8 cellular contexts compared by ENCODE assay signal in the genomic region with DNA sequence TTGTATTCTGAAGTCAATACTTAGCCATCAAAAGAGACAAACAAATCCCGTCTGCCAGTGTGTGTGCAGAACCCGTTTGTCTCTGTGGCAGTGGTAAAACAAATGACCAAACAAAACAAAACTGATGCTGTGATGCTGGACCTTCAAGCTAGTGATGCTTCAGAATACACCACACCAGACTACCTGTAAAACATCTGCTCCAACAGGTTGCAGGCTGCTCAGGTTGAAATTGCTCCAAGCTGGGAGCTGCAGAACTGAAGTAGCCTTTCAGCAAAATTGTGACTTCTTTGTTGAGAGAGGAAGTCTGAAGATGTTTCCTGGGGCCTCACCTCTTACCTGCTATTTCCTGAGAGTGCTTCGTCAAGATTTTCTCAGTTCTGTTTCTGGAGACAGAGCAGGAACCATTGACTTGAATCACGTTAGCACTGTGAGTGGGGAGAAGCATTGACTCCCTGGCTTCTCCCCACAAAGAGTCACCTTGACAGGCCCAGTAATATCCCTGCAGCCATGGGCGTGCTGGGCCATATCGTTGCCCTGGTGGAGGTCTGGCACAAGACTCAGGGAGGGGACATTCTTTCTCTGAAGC.
DNase-seq lines count a peak whose midpoint lies in the region; ATAC-seq and TF ChIP-seq lines count a peak whose summit lies in the region.

No MANE protein-coding gene starts in this region.

- ATAC-seq in GM18873 (IDR thresholded peaks at IDR 0.05; ENCODE audit: low FRiP score, unreplicated experiment): peak; percentile 68
- peak; percentile 81 for ATAC-seq in HG02870 (IDR thresholded peaks at IDR 0.05; ENCODE audit: unreplicated experiment)
- peak; percentile 64 for ATAC-seq in activated B cell treated with CpG ODN at 0.5 μM for 24 hours (ENCODE audit: low read depth)

- no peak for TF ChIP-seq EP300 in stomach (IDR thresholded peaks at IDR 0.05)

- H3K4me3 ChIP-seq in BLaER1 treated with 17β-estradiol and CSF1 and Interleukin-3, amounts not matched to agents 10 nM and 100 nM: no peak overlapping the region
- H3K4me3 ChIP-seq in stomach: no peak overlapping the region

- H3K9me3 ChIP-seq in BLaER1 treated with 17β-estradiol and CSF1 and Interleukin-3, amounts not matched to agents 10 nM and 100 nM (replicated peaks in 1 of 11): no peaks in the 10 kb centered on the region
- no peaks in the 10 kb centered on the region for H3K9me3 ChIP-seq in stomach

- H3K4me1 ChIP-seq in BLaER1 treated with 17β-estradiol and CSF1 and Interleukin-3, amounts not matched to agents 10 nM and 100 nM: peaks cover 0 to 15% (median 12%) of the 10 kb centered on the region in 10 experiments; a peak in 13 of 20 replicates
- H3K4me1 ChIP-seq in stomach: no peaks in the 10 kb centered on the region

- CTCF ChIA-PET in activated B cell treated with CpG ODN at 0.5 μM for 24 hours (lab: Charles Lee): no interaction called here

- no peaks in the 10 kb centered on the region for H3K9me3 Mint-ChIP-seq in activated B cell treated with CpG ODN at 0.5 μM for 24 hours

- peak overlapping the region; percentile 64 for H3K4me3 Mint-ChIP-seq in activated B cell treated with CpG ODN at 0.5 μM for 24 hours

- peak overlapping the region; percentile 56 for H3K27ac Mint-ChIP-seq in activated B cell treated with CpG ODN at 0.5 μM for 24 hours

- H3K27ac ChIP-seq in BLaER1 treated with 17β-estradiol and CSF1 and Interleukin-3, amounts not matched to agents 10 nM and 100 nM: no peak overlapping the region
- H3K27ac ChIP-seq in stomach: no peak overlapping the region

- no peaks in the 10 kb centered on the region for H3K27me3 ChIP-seq in BLaER1 treated with 17β-estradiol and CSF1 and Interleukin-3, amounts not matched to agents 10 nM and 100 nM
- H3K27me3 ChIP-seq in stomach: peaks cover 0 to 6% (median 0%) of the 10 kb centered on the region in 3 donors

- 48 to 64% (median 51%) methylated on average over 6 of the region's 6 CpGs for WGBS in stomach, 5 donors

- POLR2A ChIA-PET in activated B cell treated with CpG ODN at 0.5 μM for 24 hours (lab: Charles Lee): no interaction called here

- no peaks in the 10 kb centered on the region for H3K36me3 ChIP-seq in BLaER1 treated with 17β-estradiol and CSF1 and Interleukin-3, amounts not matched to agents 10 nM and 100 nM
- no peaks in the 10 kb centered on the region for H3K36me3 ChIP-seq in stomach

- no peak for DNase-seq in activated B cell treated with CpG ODN at 0.5 μM for 24 hours
- no peak for DNase-seq in stimulated activated CD8-positive, alpha-beta memory T cell treated with anti-CD3 and anti-CD28 coated beads, Interleukin-4, amount 100 ng/mL, for 48 hours
- no peak for DNase-seq in NCI-H1092 (lab: John Stamatoyannopoulos, UW)
- no peak for DNase-seq in stomach
- DNase-seq in NCI-H82 (lab: John Stamatoyannopoulos, UW): no peak

- no peak overlapping the region for H3K9ac ChIP-seq in BLaER1 treated with 17β-estradiol and CSF1 and Interleukin-3, amounts not matched to agents 10 nM and 100 nM

- intact Hi-C loops in activated B cell treated with CpG ODN at 0.5 μM for 24 hours (cut with micrococcal nuclease) (loop anchor here (5.0 kb wide), 1 partner anchor 112 kb away; no protein-coding TSS in a partner anchor), stomach (cut with DNase I; ENCODE audit: low total_unique reads) (no loop called here)

- no peak for TF ChIP-seq POLR2A in stomach (IDR thresholded peaks at IDR 0.05)

- peaks cover 2% of the 10 kb centered on the region for H3K27me3 Mint-ChIP-seq in activated B cell treated with CpG ODN at 0.5 μM for 24 hours

- peaks cover 39% of the 10 kb centered on the region for H3K4me1 Mint-ChIP-seq in activated B cell treated with CpG ODN at 0.5 μM for 24 hours

- peaks cover 3% of the 10 kb centered on the region for H3K36me3 Mint-ChIP-seq in activated B cell treated with CpG ODN at 0.5 μM for 24 hours (ENCODE audit: low read depth)

- H3K4me2 ChIP-seq in BLaER1 treated with 17β-estradiol and CSF1 and Interleukin-3, amounts not matched to agents 10 nM and 100 nM: peak overlapping the region in 8 of 11 experiments; percentile 3 to 35 (median 18); a peak in 8 of 22 replicates

- TF ChIP-seq CTCF in activated B cell treated with CpG ODN at 0.5 μM for 24 hours (IDR thresholded peaks at IDR 0.05) (no peak), stomach (IDR thresholded peaks at IDR 0.05) (no peak)

- no peaks in the 10 kb centered on the region for H4K20me1 ChIP-seq in BLaER1 treated with 17β-estradiol and CSF1 and Interleukin-3, amounts not matched to agents 10 nM and 100 nM
